26 cellular contexts compared by ENCODE assay signal in genomic region chr18:75377258-75377657, GRCh38. TPM values are rescaled to one million over a fixed set of nuclear protein-coding genes. Genes with fewer than 3 reads are reported as not detected.
"Had no signal": no experiment of that assay in that cellular context is flagged by ENCODE, and none has a peak within 500 bp of the region (broad histone marks: within the 10 kb centered on the region; RNA-seq: fewer than 3 reads in every experiment).

No MANE protein-coding gene starts in this region.

- H3K4me1 ChIP-seq: gastroesophageal sphincter, prostate gland, thyroid gland had no signal

- H3K36me3 ChIP-seq: gastroesophageal sphincter, neutrophil, ovary, prostate gland, thyroid gland had no signal

- H3K9me3 ChIP-seq: gastroesophageal sphincter, neutrophil, ovary, prostate gland, thyroid gland had no signal

- DNase-seq: activated CD4-positive, alpha-beta memory T cell treated with anti-CD3 and anti-CD28 coated beads, Interleukin-2, amount 10 ng/mL, durations not matched to agents 7 days and 5 days; activated CD4-positive, alpha-beta T cell treated with anti-CD3 and anti-CD28 coated beads, Interleukin-2, amount 10 ng/mL, durations not matched to agents 24 days and 14 days; activated effector memory CD4-positive, alpha-beta T cell treated with Interleukin-2 at 50 U/mL for 16 hours; activated naive CD4-positive, alpha-beta T cell treated with anti-CD3 and anti-CD28 coated beads, Interleukin-2, amount 10 ng/mL, durations not matched to agents 7 days and 5 days; activated T-cell treated with anti-CD3 and anti-CD28 coated beads, Interleukin-2, amount 50 U/mL, for 72 hours; dermis blood vessel endothelial cell; effector CD8-positive, alpha-beta T cell; head of caudate nucleus; hypothalamus; midbrain; ovary; right cardiac atrium; stimulated activated CD4-positive, alpha-beta T cell treated with anti-CD3 and anti-CD28 coated beads, Interleukin-12 subunit alpha, Interleukin-12 subunit beta, amount 100 ng/mL, for 4 hours; stimulated activated CD4-positive, alpha-beta T cell treated with anti-CD3 and anti-CD28 coated beads, Interleukin-4, amount 100 ng/mL, for 4 hours; stimulated activated naive CD8-positive, alpha-beta T cell treated with anti-CD3 and anti-CD28 coated beads, Interleukin-15, Interleukin-2, amounts not matched to agents 100 U/mL and 50 U/mL, for 24 hours had no signal

- H3K27ac ChIP-seq: gastroesophageal sphincter, neutrophil, ovary, prostate gland, thyroid gland had no signal

- H3K4me3 ChIP-seq: gastroesophageal sphincter, ovary, prostate gland, thyroid gland had no signal

- H3K27me3 ChIP-seq: gastroesophageal sphincter, neutrophil, ovary, thyroid gland had no signal

RNA-seq across cellular contexts. Expression of gene SMIM21, which starts 50.2 kb away (rescaled TPM):
- total RNA-seq: activated CD4-positive, alpha-beta memory T cell treated with anti-CD3 and anti-CD28 coated beads, Interleukin-2, amount 10 ng/mL, durations not matched to agents 7 days and 5 days; activated CD4-positive, alpha-beta T cell treated with anti-CD3 and anti-CD28 coated beads, Interleukin-2, amount 10 ng/mL, durations not matched to agents 24 days and 14 days; activated T-cell treated with anti-CD3 and anti-CD28 coated beads, Interleukin-2, amount 50 U/mL, for 72 hours; cardiac septum; dermis blood vessel endothelial cell; gastroesophageal sphincter; liver; ovary; right cardiac atrium; skeletal muscle tissue; subcutaneous adipose tissue; T-helper 2 cell treated with Interferon-gamma antibody and Interleukin-4, amounts not matched to agents 100 ng/mL and 5 ng/mL, for 36 hours; thyroid gland; urinary bladder had no signal
- polyA plus RNA-seq: esophagus, liver, ovary, right cardiac atrium, urinary bladder had no signal
